9 cellular contexts compared by ENCODE assay signal in genomic region chr10:73238990-73239566, GRCh38.
"Had no signal": no experiment of that assay in that cellular context is flagged by ENCODE, and none has a peak within 500 bp of the region (broad histone marks: within the 10 kb centered on the region; RNA-seq: fewer than 3 reads in every experiment).

No MANE protein-coding gene starts in this region.

- H3K9me3 Mint-ChIP-seq: GM23338, HFFc6, IgD-negative memory B cell had no signal

- ATAC-seq: GM23338, HCT116, HepG2 had no signal

- H3K9me3 ChIP-seq: HAP-1 had no signal

- FAIRE-seq: HepG2 had no signal

- H3K27me3 Mint-ChIP-seq: IgD-negative memory B cell had no signal

- H3K27ac Mint-ChIP-seq: GM23338, HFFc6, IgD-negative memory B cell had no signal

- H2AFZ ChIP-seq: GM23338 had no signal

- H3K4me3 ChIP-seq: GM23338, HAP-1 had no signal

- H3K4me2 ChIP-seq: GM23338 had no signal

- H3K4me1 Mint-ChIP-seq: GM23338 had no signal

- H3K4me1 ChIP-seq: HAP-1 had no signal

- H3K27ac ChIP-seq: HL-60 had no signal

- H3K4me3 Mint-ChIP-seq: GM23338, HFFc6, IgD-negative memory B cell had no signal

- DNase-seq: H7, HFFc6, KG1 had no signal
